9 cellular contexts compared by ENCODE assay signal in genomic region chr5:178069909-178070308, GRCh38. TPM values are rescaled to one million over a fixed set of nuclear protein-coding genes. Genes with fewer than 3 reads are reported as not detected.
DNase-seq lines count a peak whose midpoint lies in the region; ATAC-seq, FAIRE-seq and TF ChIP-seq lines count a peak whose summit lies in the region.
"Had no signal": no experiment of that assay in that cellular context is flagged by ENCODE, and none has a peak within 500 bp of the region (broad histone marks: within the 10 kb centered on the region; RNA-seq: fewer than 3 reads in every experiment).

No MANE protein-coding gene starts in this region.

- TF ChIP-seq CTCF in HepG2 (CRISPR knock-in tag; IDR thresholded peaks at IDR 0.05) = peak; percentile 67

- no peaks in the 10 kb centered on the region for H3K36me3 ChIP-seq in HepG2 (replicated peaks in 1 of 2; ENCODE audit: control insufficient read depth in 1 of 2, insufficient read depth in 2 of 2, low read length in 2 of 2)
- H3K36me3 ChIP-seq: neutrophil had no signal

- BruUV-seq in HepG2 (replicated peaks; lab: Mats Ljungman, UMichigan) = no TSS peak

- no peak overlapping the region for H3K27ac ChIP-seq in HepG2 (ENCODE audit: extremely low read length, insufficient read depth, low read length)
- H3K27ac ChIP-seq: neutrophil had no signal

- peaks cover 6% of the 10 kb centered on the region; the same call in 1 of the 2 replicates for H3K4me1 ChIP-seq in HepG2 (ENCODE audit: insufficient read depth, low read length)

- POLR2A ChIA-PET in HepG2 (lab: Yijun Ruan, JAX) = no interaction called here

- peaks cover 6 to 13% of the 10 kb centered on the region in 2 experiments; a peak in 4 of 5 replicates for H3K27me3 ChIP-seq in HepG2 (ENCODE audit: control insufficient read depth in 1 of 2, insufficient read depth in 2 of 2, low read length in 2 of 2)

- TF ChIP-seq POLR2A in HepG2 (IDR thresholded peaks at IDR 0.05; ENCODE audit: insufficient read depth in 1 of 2, low read depth in 2 of 2, low read length in 2 of 2) = no peak

- in situ Hi-C loops in HepG2 (cut with HindIII; ENCODE audit: extremely low pct_ligation_motif_present, low pct_unique_long_range_greater_than_20kb) = loop anchor here (10.0 to 25.0 kb wide), 2 partner anchors 85 to 458 kb away; partner anchors contain the start of gene B4GALT7

- no peaks in the 10 kb centered on the region for H4K20me1 ChIP-seq in HepG2 (ENCODE audit: insufficient read depth, low read length)

- intact Hi-C loops in HepG2 (cut with micrococcal nuclease; ENCODE audit: unreplicated experiment) = no loop called here

- no peak for TF ChIP-seq RAD21 in HepG2 (CRISPR knock-in tag; IDR thresholded peaks at IDR 0.05)

- no peaks in the 10 kb centered on the region for H3K79me2 ChIP-seq in HepG2 (ENCODE audit: insufficient read depth, low read length)

- no peak overlapping the region for H2AFZ ChIP-seq in HepG2 (ENCODE audit: low read length)

- H3K9ac ChIP-seq in HepG2 (ENCODE audit: insufficient read depth, low read depth, low read length) = no peak overlapping the region

- DNase-seq in SIG-M5 treated with dmso at 0.1 percent for 504 hours (lab: John Stamatoyannopoulos, UW; ENCODE audit: unreplicated experiment) (peak; percentile 73), SIG-M5 (lab: John Stamatoyannopoulos, UW) (no peak), NAMALWA (ENCODE audit: low spot score) (peak; percentile 86), HepG2 (ENCODE audit: low spot score) (peak; percentile 27), middle frontal gyrus (ENCODE audit: extremely low spot score, low spot score) (no peak)
- DNase-seq in activated CD8-positive, alpha-beta memory T cell treated with anti-CD3 and anti-CD28 coated beads, Interleukin-2, amount 50 U/mL, for 48 hours = peak; percentile 68

- H3K4me2 ChIP-seq in HepG2 (ENCODE audit: low read depth, low read length) = no peak overlapping the region

- no peaks in the 10 kb centered on the region for H3K9me3 ChIP-seq in HepG2 (ENCODE audit: low read length)
- H3K9me3 ChIP-seq: neutrophil had no signal

- no peak overlapping the region for H3K4me3 ChIP-seq in HepG2 (replicated peaks in 1 of 3; ENCODE audit: insufficient read depth in 1 of 3, low read depth in 2 of 3, low read length in 3 of 3)

- CTCF ChIA-PET in HepG2 (lab: Yijun Ruan, JAX; ENCODE audit: low intra/inter-chr PET ratio, low total read pairs) = no interaction called here

- WGBS in HepG2 (ENCODE audit: low lambda C conversion rate) = no CpG with 5 or more reads among the region's 5 CpGs

- TF ChIP-seq EP300 in HepG2 (IDR thresholded peaks at IDR 0.05; ENCODE audit: low read depth in 2 of 2, low read length in 2 of 2) = no peak
- TF ChIP-seq EP300 in HepG2 (CRISPR knock-in tag; IDR thresholded peaks at IDR 0.05; ENCODE audit: borderline replicate concordance) = no peak

- peak; percentile 71 for ATAC-seq in HepG2
- ATAC-seq in GM19395 (IDR thresholded peaks at IDR 0.05; ENCODE audit: unreplicated experiment) = no peak
- ATAC-seq in GM21360 (IDR thresholded peaks at IDR 0.05; ENCODE audit: unreplicated experiment) = no peak

- FAIRE-seq in HepG2 (lab: Jason Lieb, UNC) = peak; percentile 12

TF ChIP-seq in HepG2, 621 proteins besides CTCF, POLR2A, EP300 and RAD21:
- TF ChIP-seq RARA (CRISPR knock-in tag; IDR thresholded peaks at IDR 0.05) (no peak), ZNF292 (CRISPR knock-in tag; IDR thresholded peaks at IDR 0.05; ENCODE audit: borderline replicate concordance, low read depth) (no peak), ZNF180 (CRISPR knock-in tag; IDR thresholded peaks at IDR 0.05; ENCODE audit: borderline replicate concordance, low read depth) (no peak), KMT2A (CRISPR knock-in tag; IDR thresholded peaks at IDR 0.05) (no peak), NCOR1 (IDR thresholded peaks at IDR 0.05; ENCODE audit: borderline replicate concordance, low read length) (no peak), ZNF766 (CRISPR knock-in tag; IDR thresholded peaks at IDR 0.05; ENCODE audit: borderline replicate concordance) (no peak), FLYWCH1 (CRISPR knock-in tag; IDR thresholded peaks at IDR 0.05) (no peak), AHDC1 (CRISPR knock-in tag; IDR thresholded peaks at IDR 0.05; ENCODE audit: borderline replicate concordance) (no peak), MIXL1 (CRISPR knock-in tag; IDR thresholded peaks at IDR 0.05) (no peak), ZBTB43 (CRISPR knock-in tag; conservative IDR thresholded peaks at IDR 0.05) (no peak), SMC3 (IDR thresholded peaks at IDR 0.05; ENCODE audit: low read length) (peak; percentile 19; the same call in 1 of the 2 replicates), ZNF30 (CRISPR knock-in tag; IDR thresholded peaks at IDR 0.05) (no peak), ZNF446 (CRISPR knock-in tag; IDR thresholded peaks at IDR 0.05) (no peak), STAG1 (CRISPR knock-in tag; IDR thresholded peaks at IDR 0.05) (peak; percentile 62), MBD4 (IDR thresholded peaks at IDR 0.05; ENCODE audit: borderline replicate concordance, low read length) (no peak), ZNF761 (CRISPR knock-in tag; conservative IDR thresholded peaks at IDR 0.05) (no peak)

RNA-seq across cellular contexts. Expression of gene N4BP3, which starts 43.4 kb away (rescaled TPM):
- not detected in 2 replicates for total RNA-seq in HepG2 (2016; rRNA removed; fragmentation: Illumina TruSeq; extraction: Trizol)
- not detected in 2 replicates for total RNA-seq in HepG2 (2016; cell fraction: cytosol; rRNA removed; fragmentation: Illumina TruSeq; extraction: Trizol; ENCODE audit: low read depth)
- 0.02 TPM in 1 of 2 replicates, not detected in the other for total RNA-seq in HepG2 (2016; cell fraction: insoluble cytoplasmic fraction; rRNA removed; fragmentation: Illumina TruSeq; extraction: Trizol)
- 0.03 TPM in 1 of 2 replicates, not detected in the other for total RNA-seq in HepG2 (2016; cell fraction: membrane; rRNA removed; fragmentation: Illumina TruSeq; extraction: Trizol)
- total RNA-seq in HepG2 (2016; cell fraction: nucleus; rRNA removed; fragmentation: Illumina TruSeq; extraction: Trizol) = not detected in 2 replicates
- 0.13 and 0.17 TPM in 2 replicates for polyA plus RNA-seq in HepG2 (2011; rRNA removed)
- polyA plus RNA-seq in HepG2 (2011; cell fraction: cytosol; rRNA removed) = 0.10 and 0.12 TPM in 2 replicates
- 0.42 and 0.43 TPM in 2 replicates for polyA plus RNA-seq in HepG2 (2011; cell fraction: nucleus; rRNA removed)
- polyA plus RNA-seq in HepG2 (2012) = 0.05 and 0.11 TPM in 2 replicates
- not detected in 2 replicates for polyA plus RNA-seq in HepG2 (2016; cell fraction: cytosol; fragmentation: Illumina TruSeq; extraction: Trizol; ENCODE audit: low read depth)
- polyA plus RNA-seq in HepG2 (2016; cell fraction: insoluble cytoplasmic fraction; fragmentation: Illumina TruSeq; extraction: Trizol; ENCODE audit: low read depth) = not detected in 2 replicates
- polyA plus RNA-seq in HepG2 (2016; cell fraction: membrane; fragmentation: Illumina TruSeq; extraction: Trizol; ENCODE audit: low read depth) = not detected in 2 replicates
- not detected in 2 replicates for polyA plus RNA-seq in HepG2 (2016; cell fraction: nucleus; fragmentation: Illumina TruSeq; extraction: Trizol; ENCODE audit: insufficient read depth, low read depth)
- 0.54 and 1.4 TPM in 2 replicates for polyA minus RNA-seq in HepG2 (2011; rRNA and poly(A)+ RNA removed; ENCODE audit: low replicate concordance)
- 0.20 TPM in 1 of 2 replicates, not detected in the other for polyA minus RNA-seq in HepG2 (2011; cell fraction: cytosol; rRNA and poly(A)+ RNA removed)
- polyA minus RNA-seq in HepG2 (2011; cell fraction: nucleus; rRNA and poly(A)+ RNA removed) = 0.26 and 0.62 TPM in 2 replicates

Comparison
In these comparisons a context has a peak if more than half of its experiments do, and no peak if none do; other contexts are left out.
1. DNase-seq: peak in SIG-M5 treated with dmso at 0.1 percent for 504 hours (single experiment), NAMALWA (single experiment), activated CD8-positive, alpha-beta memory T cell treated with anti-CD3 and anti-CD28 coated beads, Interleukin-2, amount 50 U/mL, for 48 hours (single experiment) and HepG2 (single experiment); none in SIG-M5 (single experiment) and middle frontal gyrus (single experiment).